Comparison of ENCODE assay signal across 9 cellular contexts in genomic region chr19:30608471-30608870, GRCh38.
"Had no signal": no experiment of that assay in that cellular context is flagged by ENCODE, and none has a peak within 500 bp of the region (broad histone marks: within the 10 kb centered on the region; RNA-seq: fewer than 3 reads in every experiment).

No MANE protein-coding gene starts in this region.

- ATAC-seq: GM23338, HCT116 had no signal

- H3K27ac Mint-ChIP-seq: GM23338, H9, HFFc6 had no signal

- DNase-seq: GM23248, GOT3, H7, H9, HCEC 1CT, HFFc6 had no signal

- H3K9me3 ChIP-seq: HAP-1 had no signal

- H3K36me3 ChIP-seq: HAP-1 had no signal

- H3K4me1 ChIP-seq: HAP-1 had no signal

- H3K9me3 Mint-ChIP-seq: GM23338, H9 had no signal

- H3K4me3 ChIP-seq: GM23248, GM23338, HAP-1 had no signal

- H3K27ac ChIP-seq: GM23248 had no signal

- H3K4me3 Mint-ChIP-seq: GM23338, H9, HFFc6 had no signal

- H3K4me1 Mint-ChIP-seq: GM23338, H9 had no signal
